ENCODE assay signal across 10 cellular contexts in genomic region chr17:29141484-29141835, GRCh38. TPM values are rescaled to one million over a fixed set of nuclear protein-coding genes. Genes with fewer than 3 reads are reported as not detected.
DNase-seq lines count a peak whose midpoint lies in the region; ATAC-seq and TF ChIP-seq lines count a peak whose summit lies in the region.
"Had no signal": no experiment of that assay in that cellular context is flagged by ENCODE, and none has a peak within 500 bp of the region (broad histone marks: within the 10 kb centered on the region; RNA-seq: fewer than 3 reads in every experiment).

No MANE protein-coding gene starts in this region.

- in situ Hi-C loops in GM13977 (cut with MboI; ENCODE audit: low pct_unique_long_range_greater_than_20kb, low sequenced_read_pairs, unreplicated experiment): no loop called here

- TF ChIP-seq CTCF in ascending aorta (IDR thresholded peaks at IDR 0.05) (no peak), GM13977 (IDR thresholded peaks at IDR 0.05; ENCODE audit: extremely low read depth, insufficient read depth, missing control alignments) (no peak)

- H3K27me3 ChIP-seq in ascending aorta: no peaks in the 10 kb centered on the region
- H3K27me3 ChIP-seq in naive thymus-derived CD4-positive, alpha-beta T cell (ENCODE audit: control insufficient read depth in 2 of 2, insufficient read depth in 2 of 2, low read length in 2 of 2): no peaks in the 10 kb centered on the region
- H3K27me3 ChIP-seq: MG63, SJCRH30 had no signal

- intact Hi-C loops in ascending aorta (cut with DNase I): loop anchor here (10.0 kb wide), 2 partner anchors 253 to 393 kb away; partner anchors contain the start of gene TAOK1
- intact Hi-C loops in naive thymus-derived CD4-positive, alpha-beta T cell (cut with micrococcal nuclease): loop anchor here (2.0 to 10.0 kb wide), 3 partner anchors 153 to 423 kb away; partner anchors contain the start of genes ABHD15 (in 2 of the 2), TP53I13 (in 2 of the 2), NEK8 (in 1 of the 2) and NUFIP2 (in 1 of the 2)

- H3K9me3 Mint-ChIP-seq in naive thymus-derived CD4-positive, alpha-beta T cell: no peaks in the 10 kb centered on the region

- DNase-seq in stimulated activated CD4-positive, alpha-beta T cell treated with anti-CD3 and anti-CD28 coated beads, Interleukin-15, amount 100 ng/mL, for 24 hours: peak; percentile 18
- no peak for DNase-seq in stimulated activated CD4-positive, alpha-beta T cell treated with anti-CD3 and anti-CD28 coated beads, Interleukin-4, amount 100 ng/mL, for 4 hours
- DNase-seq in ascending aorta (ENCODE audit: low spot score in 2 of 2) (no peak), GM13977 (ENCODE audit: low spot score) (no peak), T-helper 9 cell (no peak)
- DNase-seq in naive thymus-derived CD4-positive, alpha-beta T cell: no peak
- DNase-seq in activated effector memory CD4-positive, alpha-beta T cell treated with Interleukin-2 at 50 U/mL for 16 hours: no peak
- DNase-seq: MG63 had no signal

- H3K36me3 ChIP-seq in ascending aorta: no peaks in the 10 kb centered on the region
- peaks cover 0 to 7% (median 0%) of the 10 kb centered on the region in 3 experiments for H3K36me3 ChIP-seq in naive thymus-derived CD4-positive, alpha-beta T cell (ENCODE audit: control insufficient read depth in 2 of 3, insufficient read depth in 3 of 3, low read length in 3 of 3)
- H3K36me3 ChIP-seq: MG63, SJCRH30 had no signal

- H3K36me3 Mint-ChIP-seq in naive thymus-derived CD4-positive, alpha-beta T cell: peaks cover 0 to 3% (median 0%) of the 10 kb centered on the region in 5 donors

- H3K27ac ChIP-seq in ascending aorta: peak overlapping the region; percentile 84 to 89
- peak overlapping the region; percentile 79 for H3K27ac ChIP-seq in naive thymus-derived CD4-positive, alpha-beta T cell (ENCODE audit: low read depth, low read length)

- ATAC-seq in naive thymus-derived CD4-positive, alpha-beta T cell: no peak
- no peak for ATAC-seq in GM18909 (IDR thresholded peaks at IDR 0.05; ENCODE audit: poor library complexity, unreplicated experiment)

- peak overlapping the region in 1 of 2 donors; percentile 67 for H3K4me3 ChIP-seq in ascending aorta
- H3K4me3 ChIP-seq in naive thymus-derived CD4-positive, alpha-beta T cell (ENCODE audit: low read length): peak overlapping the region; percentile 76
- H3K4me3 ChIP-seq: MG63 had no signal

- H3K9me3 ChIP-seq in ascending aorta: no peaks in the 10 kb centered on the region
- H3K9me3 ChIP-seq in naive thymus-derived CD4-positive, alpha-beta T cell (ENCODE audit: control insufficient read depth in 2 of 3, low read length in 3 of 3): no peaks in the 10 kb centered on the region
- H3K9me3 ChIP-seq: MG63, SJCRH30 had no signal

- H3K4me1 ChIP-seq in ascending aorta: peaks cover 19 to 41% of the 10 kb centered on the region in 2 donors
- peaks cover 36 to 50% of the 10 kb centered on the region in 2 donors for H3K4me1 ChIP-seq in naive thymus-derived CD4-positive, alpha-beta T cell (ENCODE audit: control insufficient read depth in 2 of 2, insufficient read depth in 2 of 2, low read length in 2 of 2)

- peaks cover 56 to 75% (median 66%) of the 10 kb centered on the region in 7 donors for H3K4me1 Mint-ChIP-seq in naive thymus-derived CD4-positive, alpha-beta T cell

- CTCF ChIA-PET in naive thymus-derived CD4-positive, alpha-beta T cell (lab: Charles Lee): interaction anchor here (0.6 to 14.3 kb wide), 5 partner anchors 10 to 667 kb away, joined by 3 to 230 read pairs (median 4); partner anchors contain the start of gene MYO18A

- POLR2A ChIA-PET in naive thymus-derived CD4-positive, alpha-beta T cell (lab: Charles Lee): interaction anchor here (0.7 to 3.8 kb wide), 5 partner anchors 11 to 431 kb away, joined by 3 to 20 read pairs (median 4); partner anchors contain the start of gene PHF12

- H3K27me3 Mint-ChIP-seq in naive thymus-derived CD4-positive, alpha-beta T cell: no peaks in the 10 kb centered on the region

- H3K4me3 Mint-ChIP-seq in naive thymus-derived CD4-positive, alpha-beta T cell: peak overlapping the region; percentile 83 to 98 (median 91)

- peak overlapping the region; percentile 88 to 98 (median 96) for H3K27ac Mint-ChIP-seq in naive thymus-derived CD4-positive, alpha-beta T cell

RNA-seq across cellular contexts. Expression of gene MYO18A, which starts 38.7 kb away (rescaled TPM):
- 185 TPM for total RNA-seq in ascending aorta
- 100 to 1,000 TPM in 3 of 5 experiments, 10 to 100 TPM in 2; 89.5 to 144 (median 103) TPM for total RNA-seq in naive thymus-derived CD4-positive, alpha-beta T cell
- polyA plus RNA-seq in naive thymus-derived CD4-positive, alpha-beta T cell: 10 to 100 TPM; 10.2 to 23.2 TPM
